In the genomic region with DNA sequence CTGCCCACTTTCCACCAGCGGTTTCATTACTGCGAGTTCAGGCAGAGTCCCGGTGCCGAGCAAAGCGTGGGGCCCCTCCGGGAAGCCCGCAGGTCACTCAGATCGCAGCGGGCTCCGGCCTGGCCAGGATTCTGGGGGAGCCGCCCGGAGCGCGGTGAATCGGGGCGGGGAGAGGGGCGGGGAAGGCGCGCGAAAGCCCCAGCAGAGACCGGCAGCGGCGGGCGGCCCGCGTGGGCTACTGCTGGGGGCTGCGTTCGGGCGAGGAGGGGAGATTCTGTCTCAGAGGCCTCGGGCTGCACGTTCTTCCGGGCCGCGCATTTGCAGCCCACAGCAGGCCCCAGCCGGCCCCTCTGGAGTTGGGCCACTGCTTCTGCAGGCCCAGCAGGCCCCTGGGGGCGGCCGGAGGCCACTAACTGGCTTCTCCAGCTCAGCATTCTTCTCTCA, we compare ENCODE assay signal across 11 cellular contexts.
A peak's percentile ranks its signal among the peaks of the same experiment; 100 is the strongest.
DNase-seq lines count a peak whose midpoint lies in the region; ATAC-seq and TF ChIP-seq lines count a peak whose summit lies in the region.
"Had no signal": no experiment of that assay in that cellular context is flagged by ENCODE, and none has a peak within 500 bp of the region (broad histone marks: within the 10 kb centered on the region; RNA-seq: fewer than 3 reads in every experiment).

No MANE protein-coding gene starts in this region.

- in situ Hi-C loops in mammary epithelial cell (cut with MboI; ENCODE audit: low sequenced_read_pairs in 2 of 2), result no loop called here

- H3K4me3 ChIP-seq in mammary epithelial cell (replicated peaks in 1 of 3; ENCODE audit: insufficient read depth in 1 of 3, low read depth in 2 of 3, low read length in 3 of 3), result no peak overlapping the region
- peak overlapping the region in 2 of 4 donors; percentile 33 to 44 for H3K4me3 ChIP-seq in Peyer's patch

- WGBS in mammary epithelial cell (ENCODE audit: low coverage, missing lambda C conversion rate), result 21% methylated on average over 5 of the region's 37 CpGs

- H4K20me1 ChIP-seq in mammary epithelial cell (ENCODE audit: insufficient read depth, low read length), result no peaks in the 10 kb centered on the region

- DNase-seq in mammary epithelial cell, result no peak
- peak; percentile 43 for DNase-seq in iPS-NIHi11 (ENCODE audit: low spot score)
- DNase-seq in retina, result peak; percentile 68
- DNase-seq in GM19240 (ENCODE audit: insufficient read length, low spot score), result no peak
- no peak for DNase-seq in Peyer's patch
- DNase-seq: CD4-positive, CD25-positive, alpha-beta regulatory T cell; NCI-H1105 had no signal

- no peaks in the 10 kb centered on the region for H3K27me3 ChIP-seq in mammary epithelial cell (ENCODE audit: insufficient read depth, low read length)
- H3K27me3 ChIP-seq in Peyer's patch, result no peaks in the 10 kb centered on the region

- H3K9ac ChIP-seq in ES-I3 (ENCODE audit: low read depth, low read length), result peak overlapping the region; percentile 34; the same call in 1 of the 2 replicates
- no peak overlapping the region for H3K9ac ChIP-seq in mammary epithelial cell (ENCODE audit: insufficient read depth, low read length)

- no peak for TF ChIP-seq CTCF in mammary epithelial cell (conservative IDR thresholded peaks at IDR 0.05 in 1 of 2, IDR thresholded peaks at IDR 0.05 in 1 of 2; ENCODE audit: extremely low read depth in 1 of 2, insufficient read depth in 1 of 2, low read depth in 1 of 2, low read length in 2 of 2)
- no peak for TF ChIP-seq CTCF in Peyer's patch (IDR thresholded peaks at IDR 0.05)

- intact Hi-C loops in mammary epithelial cell (cut with micrococcal nuclease), result no loop called here

- TF ChIP-seq POLR2A in Peyer's patch (IDR thresholded peaks at IDR 0.05), result no peak

- H3K36me3 ChIP-seq in ES-I3 (ENCODE audit: insufficient read depth, low read length), result no peaks in the 10 kb centered on the region
- no peaks in the 10 kb centered on the region for H3K36me3 ChIP-seq in mammary epithelial cell (ENCODE audit: insufficient read depth, low read length)
- no peaks in the 10 kb centered on the region for H3K36me3 ChIP-seq in Peyer's patch

- peak overlapping the region; percentile 21 for H3K4me2 ChIP-seq in mammary epithelial cell (ENCODE audit: insufficient read depth, low read depth, low read length)

- dilution Hi-C loops in mammary epithelial cell (cut with HindIII; ENCODE audit: low sequenced_read_pairs), result no loop called here

- H3K27ac ChIP-seq in mammary epithelial cell (ENCODE audit: insufficient read depth, low read depth, low read length), result no peak overlapping the region
- H3K27ac ChIP-seq in Peyer's patch, result no peak overlapping the region

- peak overlapping the region; percentile 49 for H2AFZ ChIP-seq in mammary epithelial cell (ENCODE audit: low read depth, low read length)

- ATAC-seq in HG02798 (IDR thresholded peaks at IDR 0.05; ENCODE audit: poor library complexity, unreplicated experiment), result no peak
- ATAC-seq in GM21515 (IDR thresholded peaks at IDR 0.05; ENCODE audit: unreplicated experiment), result no peak
- ATAC-seq: activated naive CD4-positive, alpha-beta T cell treated with anti-CD3 and anti-CD28 coated beads, Interleukin-2, amount 50 U/mL, for 72 hours had no signal

- H3K79me2 ChIP-seq in mammary epithelial cell (ENCODE audit: insufficient read depth, low read length), result no peaks in the 10 kb centered on the region

- CTCF ChIA-PET in mammary epithelial cell (lab: Charles Lee; ENCODE audit: low non-redundant PET), result no interaction called here

- H3K9me3 ChIP-seq in ES-I3 (ENCODE audit: control insufficient read depth, insufficient read depth, low read length), result no peaks in the 10 kb centered on the region
- H3K9me3 ChIP-seq in mammary epithelial cell (replicated peaks; ENCODE audit: insufficient read depth, low read length), result peaks cover 4% of the 10 kb centered on the region
- no peaks in the 10 kb centered on the region for H3K9me3 ChIP-seq in Peyer's patch

- H3K4me1 ChIP-seq in ES-I3 (ENCODE audit: insufficient read depth, low read length) (peaks cover 11% of the 10 kb centered on the region), mammary epithelial cell (ENCODE audit: insufficient read depth, low read length) (no peaks in the 10 kb centered on the region), Peyer's patch (peaks cover 0 to 8% (median 0%) of the 10 kb centered on the region in 4 donors)

- BruUV-seq in mammary epithelial cell (replicated peaks; lab: Mats Ljungman, UMichigan), result no TSS peak

Comparison
In these comparisons a context has a peak if more than half of its experiments do, and no peak if none do; other contexts are left out.
1. DNase-seq: peak in iPS-NIHi11 (single experiment) and retina (single experiment); none in mammary epithelial cell (single experiment), GM19240 (single experiment) and Peyer's patch (0 of 3).